In the genomic region with DNA sequence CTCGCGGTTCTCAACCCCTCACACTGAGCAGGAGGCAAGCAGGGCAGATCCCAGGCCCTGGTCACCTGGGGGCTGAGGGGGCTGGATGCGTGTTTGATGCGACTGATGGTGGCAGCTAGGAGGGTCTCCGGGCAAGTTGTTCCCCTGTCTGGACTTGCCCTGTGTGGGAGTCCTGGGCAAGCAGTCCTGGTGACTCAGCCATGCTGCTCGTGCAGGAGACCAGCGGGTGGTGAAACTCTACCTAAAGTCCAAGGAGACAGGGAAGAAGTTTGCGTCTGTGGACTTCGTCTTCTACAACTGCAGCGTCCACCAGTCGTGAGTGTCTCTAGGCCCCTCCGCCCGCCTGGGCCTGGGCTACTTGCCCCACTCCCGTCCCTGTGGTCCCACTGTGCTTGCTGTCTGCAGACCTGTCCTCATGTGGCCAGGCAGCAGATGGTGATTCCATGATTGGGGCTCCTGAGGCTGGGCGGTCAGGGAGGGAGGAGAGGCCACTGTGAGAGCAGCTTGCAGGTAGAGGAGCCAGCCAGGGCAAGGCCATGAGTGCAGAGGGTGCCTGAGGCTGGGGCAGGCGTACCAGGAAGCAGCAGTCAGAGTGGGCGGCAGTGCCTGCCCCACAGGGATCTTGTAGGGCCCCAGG, we compare ENCODE assay signal across 1 cellular context.
TF ChIP-seq lines count a peak whose summit lies in the region.

No MANE protein-coding gene starts in this region.

TF ChIP-seq in SK-N-SH treated with all-trans-retinoic acid at 6 μM for 48 hours, 23 proteins besides CTCF, POLR2A, EP300 and RAD21 (continued from another document):
- TF ChIP-seq, protein P1, sequence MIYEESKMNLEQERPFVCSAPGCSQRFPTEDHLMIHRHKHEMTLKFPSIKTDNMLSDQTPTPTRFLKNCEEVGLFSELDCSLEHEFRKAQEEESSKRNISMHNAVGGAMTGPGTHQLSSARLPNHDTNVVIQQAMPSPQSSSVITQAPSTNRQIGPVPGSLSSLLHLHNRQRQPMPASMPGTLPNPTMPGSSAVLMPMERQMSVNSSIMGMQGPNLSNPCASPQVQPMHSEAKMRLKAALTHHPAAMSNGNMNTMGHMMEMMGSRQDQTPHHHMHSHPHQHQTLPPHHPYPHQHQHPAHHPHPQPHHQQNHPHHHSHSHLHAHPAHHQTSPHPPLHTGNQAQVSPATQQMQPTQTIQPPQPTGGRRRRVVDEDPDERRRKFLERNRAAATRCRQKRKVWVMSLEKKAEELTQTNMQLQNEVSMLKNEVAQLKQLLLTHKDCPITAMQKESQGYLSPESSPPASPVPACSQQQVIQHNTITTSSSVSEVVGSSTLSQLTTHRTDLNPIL (CRISPR knock-in tag; IDR thresholded peaks at IDR 0.05; ENCODE audit: low read depth), result no peak
- TF ChIP-seq, protein P2, sequence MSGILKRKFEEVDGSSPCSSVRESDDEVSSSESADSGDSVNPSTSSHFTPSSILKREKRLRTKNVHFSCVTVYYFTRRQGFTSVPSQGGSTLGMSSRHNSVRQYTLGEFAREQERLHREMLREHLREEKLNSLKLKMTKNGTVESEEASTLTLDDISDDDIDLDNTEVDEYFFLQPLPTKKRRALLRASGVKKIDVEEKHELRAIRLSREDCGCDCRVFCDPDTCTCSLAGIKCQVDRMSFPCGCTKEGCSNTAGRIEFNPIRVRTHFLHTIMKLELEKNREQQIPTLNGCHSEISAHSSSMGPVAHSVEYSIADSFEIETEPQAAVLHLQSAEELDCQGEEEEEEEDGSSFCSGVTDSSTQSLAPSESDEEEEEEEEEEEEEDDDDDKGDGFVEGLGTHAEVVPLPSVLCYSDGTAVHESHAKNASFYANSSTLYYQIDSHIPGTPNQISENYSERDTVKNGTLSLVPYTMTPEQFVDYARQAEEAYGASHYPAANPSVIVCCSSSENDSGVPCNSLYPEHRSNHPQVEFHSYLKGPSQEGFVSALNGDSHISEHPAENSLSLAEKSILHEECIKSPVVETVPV (CRISPR knock-in tag; IDR thresholded peaks at IDR 0.05), result no peak
- no peak for TF ChIP-seq GLIS3 (CRISPR knock-in tag; IDR thresholded peaks at IDR 0.05)
- TF ChIP-seq, protein P3, sequence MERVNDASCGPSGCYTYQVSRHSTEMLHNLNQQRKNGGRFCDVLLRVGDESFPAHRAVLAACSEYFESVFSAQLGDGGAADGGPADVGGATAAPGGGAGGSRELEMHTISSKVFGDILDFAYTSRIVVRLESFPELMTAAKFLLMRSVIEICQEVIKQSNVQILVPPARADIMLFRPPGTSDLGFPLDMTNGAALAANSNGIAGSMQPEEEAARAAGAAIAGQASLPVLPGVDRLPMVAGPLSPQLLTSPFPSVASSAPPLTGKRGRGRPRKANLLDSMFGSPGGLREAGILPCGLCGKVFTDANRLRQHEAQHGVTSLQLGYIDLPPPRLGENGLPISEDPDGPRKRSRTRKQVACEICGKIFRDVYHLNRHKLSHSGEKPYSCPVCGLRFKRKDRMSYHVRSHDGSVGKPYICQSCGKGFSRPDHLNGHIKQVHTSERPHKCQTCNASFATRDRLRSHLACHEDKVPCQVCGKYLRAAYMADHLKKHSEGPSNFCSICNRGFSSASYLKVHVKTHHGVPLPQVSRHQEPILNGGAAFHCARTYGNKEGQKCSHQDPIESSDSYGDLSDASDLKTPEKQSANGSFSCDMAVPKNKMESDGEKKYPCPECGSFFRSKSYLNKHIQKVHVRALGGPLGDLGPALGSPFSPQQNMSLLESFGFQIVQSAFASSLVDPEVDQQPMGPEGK (CRISPR knock-in tag; IDR thresholded peaks at IDR 0.05; ENCODE audit: borderline replicate concordance), result no peak
- no peak for TF ChIP-seq SNAI2 (CRISPR knock-in tag; IDR thresholded peaks at IDR 0.05)
